ENCODE assay signal across 7 cellular contexts in the genomic region with DNA sequence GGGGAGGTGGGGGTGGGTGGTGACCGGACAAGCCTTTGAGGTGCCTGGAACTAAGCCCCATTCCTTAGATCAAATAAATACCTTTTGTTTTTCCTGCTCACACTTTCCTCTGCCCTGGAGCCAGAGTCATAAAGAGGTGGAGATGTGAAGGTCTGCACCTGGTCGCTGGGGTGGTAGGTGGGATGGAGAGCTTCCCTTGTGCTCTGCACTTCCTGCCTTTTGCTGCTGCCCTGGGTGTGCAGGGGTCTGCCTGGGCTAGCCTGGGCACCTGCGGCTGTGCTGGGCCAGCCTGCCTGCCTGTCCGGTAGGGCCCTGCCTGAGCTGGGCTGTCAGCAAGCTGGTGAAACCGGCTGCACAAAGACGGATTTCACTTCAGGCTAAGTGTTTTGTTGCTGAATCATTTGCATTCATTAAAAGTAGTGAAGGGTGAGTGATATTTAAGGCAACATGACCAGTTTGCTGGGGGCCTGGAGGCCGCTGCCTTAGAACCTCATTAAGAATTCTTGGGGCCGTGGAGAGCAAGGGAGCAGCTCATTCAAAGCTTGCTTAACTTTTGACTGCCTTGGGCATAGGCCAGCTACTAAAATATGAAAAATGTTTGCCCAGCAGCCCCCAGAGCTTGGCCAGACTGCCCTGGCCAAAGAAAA. TPM values are rescaled to one million over a fixed set of nuclear protein-coding genes. Genes with fewer than 3 reads are reported as not detected.
DNase-seq lines count a peak whose midpoint lies in the region; ATAC-seq and TF ChIP-seq lines count a peak whose summit lies in the region.

No MANE protein-coding gene starts in this region.

- no peak for TF ChIP-seq CTCF in type B pancreatic cell (conservative IDR thresholded peaks at IDR 0.05)

- peaks cover 35% of the 10 kb centered on the region for H3K4me1 ChIP-seq in adipocyte (ENCODE audit: control insufficient read depth, insufficient read depth, low read length)
- H3K4me1 ChIP-seq in iPS-20b (ENCODE audit: insufficient read depth, low read length): peaks cover 33% of the 10 kb centered on the region

- H3K27ac ChIP-seq in iPS-20b (ENCODE audit: low read length): peak overlapping the region; percentile 60

- H3K36me3 ChIP-seq in adipocyte (ENCODE audit: control insufficient read depth, insufficient read depth, low read length, severe bottlenecking): no peaks in the 10 kb centered on the region
- H3K36me3 ChIP-seq in iPS-20b (ENCODE audit: insufficient read depth, low read depth, low read length): no peaks in the 10 kb centered on the region

- H3K9ac ChIP-seq in adipocyte (ENCODE audit: low read length) (peak overlapping the region; percentile 61), iPS-20b (ENCODE audit: low read depth, low read length) (peak overlapping the region; percentile 49; the same call in 1 of the 2 replicates)

- peak overlapping the region; percentile 39 for H3K4me3 ChIP-seq in adipocyte (ENCODE audit: low read length)
- H3K4me3 ChIP-seq in iPS-20b (ENCODE audit: low read length): no peak overlapping the region

- peak overlapping the region; percentile 94 for H3K27ac Mint-ChIP-seq in type B pancreatic cell
- no peak overlapping the region for H3K27ac Mint-ChIP-seq in effector memory CD8-positive, alpha-beta T cell

- H3K9me3 Mint-ChIP-seq in type B pancreatic cell: no peaks in the 10 kb centered on the region
- H3K9me3 Mint-ChIP-seq in effector memory CD8-positive, alpha-beta T cell: no peaks in the 10 kb centered on the region

- DNase-seq in HCEC 1CT: peak; percentile 73
- DNase-seq in adipocyte (ENCODE audit: low read depth): peak; percentile 95
- DNase-seq in type B pancreatic cell (ENCODE audit: extremely low spot score, unreplicated experiment): no peak
- DNase-seq in effector memory CD8-positive, alpha-beta T cell: no peak
- DNase-seq in NCI-H146 (lab: John Stamatoyannopoulos, UW): no peak

- H3K9me3 ChIP-seq in adipocyte (ENCODE audit: control insufficient read depth, low read length) (no peaks in the 10 kb centered on the region), iPS-20b (ENCODE audit: insufficient read depth, low read depth, low read length) (no peaks in the 10 kb centered on the region)

- ATAC-seq in GM19023 (IDR thresholded peaks at IDR 0.05; ENCODE audit: unreplicated experiment): no peak
- ATAC-seq in effector memory CD8-positive, alpha-beta T cell (replicated peaks): no peak

- H3K27me3 ChIP-seq in adipocyte (replicated peaks; ENCODE audit: control insufficient read depth, insufficient read depth, low read length) (no peaks in the 10 kb centered on the region), iPS-20b (ENCODE audit: insufficient read depth, low read length) (no peaks in the 10 kb centered on the region)

- H3K4me3 Mint-ChIP-seq in type B pancreatic cell: peak overlapping the region; percentile 78
- no peak overlapping the region for H3K4me3 Mint-ChIP-seq in effector memory CD8-positive, alpha-beta T cell

- H3K36me3 Mint-ChIP-seq in type B pancreatic cell: peaks cover 3% of the 10 kb centered on the region
- no peaks in the 10 kb centered on the region for H3K36me3 Mint-ChIP-seq in effector memory CD8-positive, alpha-beta T cell (ENCODE audit: insufficient read depth)

- H3K4me1 Mint-ChIP-seq in type B pancreatic cell (ENCODE audit: unreplicated experiment): peaks cover 54% of the 10 kb centered on the region
- peaks cover 6 to 25% of the 10 kb centered on the region in 2 donors for H3K4me1 Mint-ChIP-seq in effector memory CD8-positive, alpha-beta T cell (ENCODE audit: low read depth in 2 of 2)

- H3K27me3 Mint-ChIP-seq in type B pancreatic cell: no peaks in the 10 kb centered on the region
- no peaks in the 10 kb centered on the region for H3K27me3 Mint-ChIP-seq in effector memory CD8-positive, alpha-beta T cell

RNA-seq across cellular contexts. Expression of a gene that starts 20.5 kb away (rescaled TPM):
- 115 and 155 TPM in 2 replicates for total RNA-seq in type B pancreatic cell (ENCODE audit: low replicate concordance)

RNA-seq across cellular contexts. Expression of a gene that starts 37.1 kb away (rescaled TPM):
- 33.2 and 36.4 TPM in 2 replicates for total RNA-seq in type B pancreatic cell (ENCODE audit: low replicate concordance)

RNA-seq across cellular contexts. Expression of a gene that starts 37.3 kb away (rescaled TPM):
- 58.6 and 71.8 TPM in 2 replicates for total RNA-seq in type B pancreatic cell (ENCODE audit: low replicate concordance)

RNA-seq across cellular contexts. Expression of a gene that starts 42.9 kb away (rescaled TPM):
- 53.7 and 65.0 TPM in 2 replicates for total RNA-seq in type B pancreatic cell (ENCODE audit: low replicate concordance)

Comparison
In these comparisons a context has a peak if more than half of its experiments do, and no peak if none do; other contexts are left out.
1. DNase-seq: peak in HCEC 1CT (single experiment) and adipocyte (single experiment); none in type B pancreatic cell (single experiment), effector memory CD8-positive, alpha-beta T cell (0 of 3) and NCI-H146 (single experiment).